In genomic region chr16:75566040-75566888, GRCh38 we compare ENCODE assay signal across 1 cellular context.
A peak's percentile ranks its signal among the peaks of the same experiment; 100 is the strongest.
TF ChIP-seq lines count a peak whose summit lies in the region.

Gene GABARAPL2, plus strand, starts transcription at chr16:75566379. Its CDS starts 108 bp downstream, at chr16:75566487.

TF ChIP-seq in K562, 482 proteins besides CTCF, POLR2A, EP300 and RAD21 (continued from another document and continues in another):
- 0 out of 2 replicates have a peak, but pooled peaks have one; percentile 2 for TF ChIP-seq JUND (IDR thresholded peaks at IDR 0.05; ENCODE audit: borderline replicate concordance, low read depth, low read length)
- TF ChIP-seq JUND (tag; IDR thresholded peaks at IDR 0.05; ENCODE audit: borderline replicate concordance, low read depth, low read length) = no peak
- no peak for TF ChIP-seq MCM3 (IDR thresholded peaks at IDR 0.05)
- peak; percentile 9; the same call in 1 of the 2 replicates for TF ChIP-seq MXI1 (IDR thresholded peaks at IDR 0.05; ENCODE audit: low read depth, low read length)
- TF ChIP-seq MEF2A (IDR thresholded peaks at IDR 0.05; ENCODE audit: control insufficient read depth, low read depth, low read length) = no peak
- TF ChIP-seq TFAP4 (CRISPR knock-in tag; IDR thresholded peaks at IDR 0.05; ENCODE audit: borderline replicate concordance) = peak; percentile 51
- TF ChIP-seq RBM34 (IDR thresholded peaks at IDR 0.05; ENCODE audit: borderline replicate concordance, insufficient read depth, low read length) = no peak
- no peak for TF ChIP-seq GABPB2 (CRISPR knock-in tag; conservative IDR thresholded peaks at IDR 0.05)
- peak; percentile 67 for TF ChIP-seq ETV5 (CRISPR knock-in tag; IDR thresholded peaks at IDR 0.05; ENCODE audit: low read depth)
- no peak for TF ChIP-seq NR4A1 (CRISPR knock-in tag; IDR thresholded peaks at IDR 0.05)
- TF ChIP-seq NR4A1 (tag; IDR thresholded peaks at IDR 0.05) = no peak
- no peak for TF ChIP-seq GTF3C2 (IDR thresholded peaks at IDR 0.05; ENCODE audit: borderline replicate concordance, extremely low read depth, insufficient read length)
- TF ChIP-seq PTRF (tag; IDR thresholded peaks at IDR 0.05) = no peak
- TF ChIP-seq NFIC (IDR thresholded peaks at IDR 0.05) = peak; percentile 93
- peak; percentile 22; the same call in 1 of the 2 replicates for TF ChIP-seq PML (IDR thresholded peaks at IDR 0.05; ENCODE audit: low read length)
- TF ChIP-seq CBX3 (IDR thresholded peaks at IDR 0.05; ENCODE audit: borderline replicate concordance in 1 of 2, low read length in 2 of 2) = no peak
- peak in 1 of 3 experiments; percentile 60; a peak in 2 of 6 replicates for TF ChIP-seq ZBTB11 (CRISPR knock-in tag; IDR thresholded peaks at IDR 0.05)
- TF ChIP-seq KAT8 (IDR thresholded peaks at IDR 0.05; ENCODE audit: low read depth) = no peak
- no peak for TF ChIP-seq TARDBP (IDR thresholded peaks at IDR 0.05)
- no peak for TF ChIP-seq CEBPZ (IDR thresholded peaks at IDR 0.05; ENCODE audit: borderline replicate concordance, low read depth, low read length)
- no peak for TF ChIP-seq CSDE1 (IDR thresholded peaks at IDR 0.05)
- TF ChIP-seq MEF2D (tag; conservative IDR thresholded peaks at IDR 0.05; ENCODE audit: low read depth) = no peak
- TF ChIP-seq HES1 (IDR thresholded peaks at IDR 0.05; ENCODE audit: low read depth) = no peak
- TF ChIP-seq PTBP1 (IDR thresholded peaks at IDR 0.05; ENCODE audit: low read depth, low read length) = no peak
- TF ChIP-seq SNIP1 (IDR thresholded peaks at IDR 0.05; ENCODE audit: low read depth) = no peak
- no peak for TF ChIP-seq PRDM10 (IDR thresholded peaks at IDR 0.05; ENCODE audit: partially characterized antibody)
- TF ChIP-seq ZC3H8 (IDR thresholded peaks at IDR 0.05) = no peak
- peak; percentile 82 for TF ChIP-seq ZFX (CRISPR knock-in tag; IDR thresholded peaks at IDR 0.05)
- TF ChIP-seq PTTG1 (tag; IDR thresholded peaks at IDR 0.05; ENCODE audit: low read depth) = no peak
- TF ChIP-seq CEBPB (tag; IDR thresholded peaks at IDR 0.05) = no peak
- no peak for TF ChIP-seq UBTF (IDR thresholded peaks at IDR 0.05; ENCODE audit: borderline replicate concordance in 1 of 2, low read depth in 2 of 2, low read length in 2 of 2)
- no peak for TF ChIP-seq BHLHE40 (IDR thresholded peaks at IDR 0.05; ENCODE audit: low read length)
- TF ChIP-seq PPARD (CRISPR knock-in tag; IDR thresholded peaks at IDR 0.05) = no peak
- no peak for TF ChIP-seq ZNF512 (tag; IDR thresholded peaks at IDR 0.05)
- no peak for TF ChIP-seq ZNF277 (CRISPR knock-in tag; IDR thresholded peaks at IDR 0.05; ENCODE audit: borderline replicate concordance)
- TF ChIP-seq SREBF1 (IDR thresholded peaks at IDR 0.05; ENCODE audit: borderline replicate concordance, low read depth, low read length) = no peak
- no peak for TF ChIP-seq E2F1 (CRISPR knock-in tag; IDR thresholded peaks at IDR 0.05)
- no peak for TF ChIP-seq BACH1 (tag; IDR thresholded peaks at IDR 0.05)
- peak; percentile 21 for TF ChIP-seq HMGN3 (IDR thresholded peaks at IDR 0.05; ENCODE audit: borderline replicate concordance, extremely low read depth, insufficient read length, low read depth, low read length)
